In genomic region chr3:70816346-70816745, GRCh38 we compare ENCODE assay signal across 22 cellular contexts.
"Had no signal": no experiment of that assay in that cellular context is flagged by ENCODE, and none has a peak within 500 bp of the region (broad histone marks: within the 10 kb centered on the region; RNA-seq: fewer than 3 reads in every experiment).

No MANE protein-coding gene starts in this region.

- H3K4me1 Mint-ChIP-seq: activated CD4-positive, alpha-beta memory T cell treated with anti-CD3 and anti-CD28 coated beads, Interleukin-2, amount 10 ng/mL, durations not matched to agents 7 days and 5 days; activated T-helper 17 cell treated with anti-CD3 and anti-CD28 coated beads, Interleukin-2, amount 50 U/mL, for 72 hours had no signal

- H3K9me3 Mint-ChIP-seq: activated CD4-positive, alpha-beta memory T cell treated with anti-CD3 and anti-CD28 coated beads, Interleukin-2, amount 10 ng/mL, durations not matched to agents 7 days and 5 days had no signal

- DNase-seq: activated CD4-positive, alpha-beta memory T cell treated with anti-CD3 and anti-CD28 coated beads, Interleukin-2, amount 10 ng/mL, durations not matched to agents 7 days and 5 days; activated CD4-positive, alpha-beta T cell treated with anti-CD3 and anti-CD28 coated beads, Interleukin-2, amount 50 U/mL, for 1 hour; activated CD4-positive, CD25-positive, alpha-beta regulatory T cell; activated gamma-delta T cell; activated naive CD4-positive, alpha-beta T cell treated with anti-CD3 and anti-CD28 coated beads for 36 hours; activated T-cell treated with anti-CD3 and anti-CD28 coated beads for 4 hours; activated T-cell treated with anti-CD3 and anti-CD28 coated beads, Interleukin-2, amount 50 U/mL, for 48 hours; anterior cingulate cortex; MM.1S; NCI-H1105; NCI-H1436; NCI-H187; NCI-H2081; NCI-H524 treated with DMSO at 0.1 percent for 48 hours; NCI-H748 treated with DMSO at 0.1 percent for 48 hours; SHP77 treated with DMSO at 0.1 percent for 48 hours; T-helper 1 cell had no signal

- H3K27ac Mint-ChIP-seq: activated CD4-positive, alpha-beta memory T cell treated with anti-CD3 and anti-CD28 coated beads, Interleukin-2, amount 10 ng/mL, durations not matched to agents 7 days and 5 days; activated naive CD4-positive, alpha-beta T cell treated with anti-CD3 and anti-CD28 coated beads for 36 hours; activated naive CD8-positive, alpha-beta T cell; activated T-helper 17 cell treated with anti-CD3 and anti-CD28 coated beads, Interleukin-2, amount 50 U/mL, for 72 hours had no signal

- H3K4me3 Mint-ChIP-seq: activated CD4-positive, alpha-beta memory T cell treated with anti-CD3 and anti-CD28 coated beads, Interleukin-2, amount 10 ng/mL, durations not matched to agents 7 days and 5 days; activated naive CD4-positive, alpha-beta T cell treated with anti-CD3 and anti-CD28 coated beads for 36 hours; activated naive CD8-positive, alpha-beta T cell; activated T-helper 17 cell treated with anti-CD3 and anti-CD28 coated beads, Interleukin-2, amount 50 U/mL, for 72 hours had no signal

- H3K27ac ChIP-seq: RWPE1, SK-N-MC, VCaP had no signal

- H3K4me3 ChIP-seq: SK-N-MC had no signal
